Comparison of ENCODE assay signal across 8 cellular contexts in genomic region chr10:89391882-89392756, GRCh38.
DNase-seq lines count a peak whose midpoint lies in the region; ATAC-seq and TF ChIP-seq lines count a peak whose summit lies in the region.

A gene with protein sequence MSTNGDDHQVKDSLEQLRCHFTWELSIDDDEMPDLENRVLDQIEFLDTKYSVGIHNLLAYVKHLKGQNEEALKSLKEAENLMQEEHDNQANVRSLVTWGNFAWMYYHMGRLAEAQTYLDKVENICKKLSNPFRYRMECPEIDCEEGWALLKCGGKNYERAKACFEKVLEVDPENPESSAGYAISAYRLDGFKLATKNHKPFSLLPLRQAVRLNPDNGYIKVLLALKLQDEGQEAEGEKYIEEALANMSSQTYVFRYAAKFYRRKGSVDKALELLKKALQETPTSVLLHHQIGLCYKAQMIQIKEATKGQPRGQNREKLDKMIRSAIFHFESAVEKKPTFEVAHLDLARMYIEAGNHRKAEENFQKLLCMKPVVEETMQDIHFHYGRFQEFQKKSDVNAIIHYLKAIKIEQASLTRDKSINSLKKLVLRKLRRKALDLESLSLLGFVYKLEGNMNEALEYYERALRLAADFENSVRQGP (plus strand): TSS chr10:89392623. CDS start chr10:89392713, 90 bp downstream.

- no peak for TF ChIP-seq CTCF in brain microvascular endothelial cell (IDR thresholded peaks at IDR 0.05; ENCODE audit: low read depth, low read length, missing control alignments)

- DNase-seq in HK-2 (ENCODE audit: unreplicated experiment), result peak; percentile 39
- peak; percentile 78 for DNase-seq in brain microvascular endothelial cell
- DNase-seq in iPS DF 4.7 (ENCODE audit: extremely low read depth, low spot score), result peak; percentile 41
- DNase-seq in retina, result peak; percentile 60
- DNase-seq in GOT3 (lab: John Stamatoyannopoulos, UW), result no peak

- no peaks in the 10 kb centered on the region for H3K9me3 ChIP-seq in ES-I3 (ENCODE audit: control insufficient read depth, insufficient read depth, low read length)

- H3K27me3 ChIP-seq in brain microvascular endothelial cell (replicated peaks), result no peaks in the 10 kb centered on the region

- H3K4me3 ChIP-seq in brain microvascular endothelial cell (ENCODE audit: low read depth, low read length), result peak within 1 kb of the TSS; percentile 59

- peak within 1 kb of the TSS; percentile 68 for H3K27ac ChIP-seq in brain microvascular endothelial cell

- H3K36me3 ChIP-seq in ES-I3 (ENCODE audit: insufficient read depth, low read length) (no peaks in the 10 kb centered on the region), brain microvascular endothelial cell (replicated peaks) (no peaks in the 10 kb centered on the region)

- in situ Hi-C loops in brain microvascular endothelial cell (cut with HindIII; ENCODE audit: low pct_ligation_motif_present, low sequenced_read_pairs), result no loop called here

- H3K9ac ChIP-seq in ES-I3 (ENCODE audit: low read depth, low read length), result peak within 1 kb of the TSS; percentile 83

- peak; percentile 82 for ATAC-seq in GM19455 (IDR thresholded peaks at IDR 0.05; ENCODE audit: unreplicated experiment)
- peak; percentile 95 for ATAC-seq in SK-N-SH treated with all-trans-retinoic acid at 6 μM for 48 hours

- peaks cover 7% of the 10 kb centered on the region for H3K4me1 ChIP-seq in ES-I3 (ENCODE audit: insufficient read depth, low read length)

TF ChIP-seq in SK-N-SH treated with all-trans-retinoic acid at 6 μM for 48 hours, 23 proteins besides CTCF, POLR2A, EP300 and RAD21:
- no peak for TF ChIP-seq TOX (CRISPR knock-in tag; IDR thresholded peaks at IDR 0.05; ENCODE audit: borderline replicate concordance)
- TF ChIP-seq PATZ1 (CRISPR knock-in tag; IDR thresholded peaks at IDR 0.05; ENCODE audit: borderline replicate concordance), result no peak
- no peak for TF ChIP-seq CSDC2 (CRISPR knock-in tag; IDR thresholded peaks at IDR 0.05)
- no peak for TF ChIP-seq OSR1 (CRISPR knock-in tag; IDR thresholded peaks at IDR 0.05)
- TF ChIP-seq ZNF565 (CRISPR knock-in tag; conservative IDR thresholded peaks at IDR 0.05; ENCODE audit: low read depth), result no peak
- TF ChIP-seq ZNF70 (CRISPR knock-in tag; IDR thresholded peaks at IDR 0.05), result no peak
- TF ChIP-seq, protein P1, sequence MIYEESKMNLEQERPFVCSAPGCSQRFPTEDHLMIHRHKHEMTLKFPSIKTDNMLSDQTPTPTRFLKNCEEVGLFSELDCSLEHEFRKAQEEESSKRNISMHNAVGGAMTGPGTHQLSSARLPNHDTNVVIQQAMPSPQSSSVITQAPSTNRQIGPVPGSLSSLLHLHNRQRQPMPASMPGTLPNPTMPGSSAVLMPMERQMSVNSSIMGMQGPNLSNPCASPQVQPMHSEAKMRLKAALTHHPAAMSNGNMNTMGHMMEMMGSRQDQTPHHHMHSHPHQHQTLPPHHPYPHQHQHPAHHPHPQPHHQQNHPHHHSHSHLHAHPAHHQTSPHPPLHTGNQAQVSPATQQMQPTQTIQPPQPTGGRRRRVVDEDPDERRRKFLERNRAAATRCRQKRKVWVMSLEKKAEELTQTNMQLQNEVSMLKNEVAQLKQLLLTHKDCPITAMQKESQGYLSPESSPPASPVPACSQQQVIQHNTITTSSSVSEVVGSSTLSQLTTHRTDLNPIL (CRISPR knock-in tag; IDR thresholded peaks at IDR 0.05; ENCODE audit: low read depth), result no peak
- TF ChIP-seq ISL1 (CRISPR knock-in tag; IDR thresholded peaks at IDR 0.05), result no peak
- no peak for TF ChIP-seq ZFP3 (CRISPR knock-in tag; IDR thresholded peaks at IDR 0.05)
- TF ChIP-seq SNAI2 (CRISPR knock-in tag; IDR thresholded peaks at IDR 0.05), result no peak
- TF ChIP-seq, protein P2, sequence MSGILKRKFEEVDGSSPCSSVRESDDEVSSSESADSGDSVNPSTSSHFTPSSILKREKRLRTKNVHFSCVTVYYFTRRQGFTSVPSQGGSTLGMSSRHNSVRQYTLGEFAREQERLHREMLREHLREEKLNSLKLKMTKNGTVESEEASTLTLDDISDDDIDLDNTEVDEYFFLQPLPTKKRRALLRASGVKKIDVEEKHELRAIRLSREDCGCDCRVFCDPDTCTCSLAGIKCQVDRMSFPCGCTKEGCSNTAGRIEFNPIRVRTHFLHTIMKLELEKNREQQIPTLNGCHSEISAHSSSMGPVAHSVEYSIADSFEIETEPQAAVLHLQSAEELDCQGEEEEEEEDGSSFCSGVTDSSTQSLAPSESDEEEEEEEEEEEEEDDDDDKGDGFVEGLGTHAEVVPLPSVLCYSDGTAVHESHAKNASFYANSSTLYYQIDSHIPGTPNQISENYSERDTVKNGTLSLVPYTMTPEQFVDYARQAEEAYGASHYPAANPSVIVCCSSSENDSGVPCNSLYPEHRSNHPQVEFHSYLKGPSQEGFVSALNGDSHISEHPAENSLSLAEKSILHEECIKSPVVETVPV (CRISPR knock-in tag; IDR thresholded peaks at IDR 0.05), result no peak
- no peak for TF ChIP-seq ESRRG (CRISPR knock-in tag; IDR thresholded peaks at IDR 0.05)
- no peak for TF ChIP-seq RARB (CRISPR knock-in tag; IDR thresholded peaks at IDR 0.05)
- no peak for TF ChIP-seq ZNF8 (CRISPR knock-in tag; IDR thresholded peaks at IDR 0.05)
- no peak for TF ChIP-seq TCF4 (CRISPR knock-in tag; IDR thresholded peaks at IDR 0.05; ENCODE audit: borderline replicate concordance)
- TF ChIP-seq ARNTL (CRISPR knock-in tag; IDR thresholded peaks at IDR 0.05; ENCODE audit: borderline replicate concordance, low read depth), result no peak
- TF ChIP-seq TSHZ2 (CRISPR knock-in tag; IDR thresholded peaks at IDR 0.05), result no peak
- no peak for TF ChIP-seq POU6F1 (CRISPR knock-in tag; IDR thresholded peaks at IDR 0.05; ENCODE audit: borderline replicate concordance, low read depth)
- TF ChIP-seq GLIS3 (CRISPR knock-in tag; IDR thresholded peaks at IDR 0.05), result no peak
- no peak for TF ChIP-seq ZFP30 (CRISPR knock-in tag; IDR thresholded peaks at IDR 0.05)
